8 cellular contexts compared by ENCODE assay signal in the genomic region with DNA sequence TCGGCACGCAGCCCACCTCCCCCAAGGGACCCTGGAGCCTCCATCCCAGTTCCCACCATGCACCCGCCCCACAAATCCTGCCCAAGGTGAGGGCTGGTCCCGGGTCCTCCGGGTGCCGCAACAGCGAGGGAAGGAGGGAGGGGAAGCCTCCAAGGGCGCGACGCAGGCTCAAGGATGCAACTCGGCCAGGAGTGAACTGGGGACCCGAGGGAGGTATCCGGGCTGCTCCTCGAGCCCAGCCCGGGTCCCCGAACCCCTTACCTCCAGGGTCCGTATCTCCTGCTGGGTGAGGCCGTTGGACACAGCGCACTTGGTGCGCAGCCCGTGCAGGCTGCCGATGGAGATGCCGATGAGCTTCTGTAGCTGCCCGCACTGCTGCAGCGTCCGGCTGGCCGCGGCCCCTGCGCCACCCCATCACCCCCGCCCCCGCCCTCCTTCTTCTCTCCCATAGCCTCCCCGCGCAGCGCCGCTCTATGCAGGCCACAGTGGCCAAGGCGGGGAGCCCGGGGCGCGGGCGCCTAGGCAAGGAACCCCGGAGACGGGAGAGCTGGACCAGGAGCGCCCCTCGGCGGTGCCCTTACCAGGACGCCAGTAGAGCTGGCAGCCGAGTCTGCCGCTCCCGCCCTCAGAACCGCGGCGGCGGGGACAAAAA.
DNase-seq lines count a peak whose midpoint lies in the region; ATAC-seq and TF ChIP-seq lines count a peak whose summit lies in the region.

No MANE protein-coding gene starts in this region.

- H3K4me3 Mint-ChIP-seq in CD4-positive, alpha-beta T cell, result peak overlapping the region; percentile 48
- H3K4me3 Mint-ChIP-seq in naive B cell, result peak overlapping the region in 7 of 8 donors; percentile 67 to 90 (median 76)

- no peak for TF ChIP-seq CTCF in CD4-positive, alpha-beta T cell (IDR thresholded peaks at IDR 0.05)
- TF ChIP-seq CTCF in KMS-11 (conservative IDR thresholded peaks at IDR 0.05; ENCODE audit: low read depth, low read length), result no peak
- TF ChIP-seq CTCF in GM10266 (IDR thresholded peaks at IDR 0.05; ENCODE audit: control insufficient read depth, insufficient read depth, low read depth, missing control alignments), result no peak

- H3K27ac ChIP-seq in CD4-positive, alpha-beta T cell (ENCODE audit: low read depth, low read length), result no peak overlapping the region
- H3K27ac ChIP-seq in KMS-11, result no peak overlapping the region
- no peak overlapping the region for H3K27ac ChIP-seq in effector memory CD4-positive, alpha-beta T cell (ENCODE audit: insufficient read depth, low read length, poor library complexity, severe bottlenecking)

- H3K4me3 ChIP-seq in KMS-11 (IDR thresholded peaks at IDR 0.05; ENCODE audit: insufficient read depth, low read depth, low read length), result no peak overlapping the region
- H3K4me3 ChIP-seq in effector memory CD4-positive, alpha-beta T cell (ENCODE audit: insufficient read depth, low read depth, low read length, poor library complexity, severe bottlenecking), result peak overlapping the region; percentile 29

- H3K36me3 ChIP-seq in KMS-11 (ENCODE audit: insufficient read depth), result no peaks in the 10 kb centered on the region
- no peaks in the 10 kb centered on the region for H3K36me3 ChIP-seq in effector memory CD4-positive, alpha-beta T cell (ENCODE audit: control insufficient read depth, insufficient read depth, low read length)

- no peaks in the 10 kb centered on the region for H3K9me3 ChIP-seq in CD4-positive, alpha-beta T cell (ENCODE audit: control insufficient read depth, low read length)
- no peaks in the 10 kb centered on the region for H3K9me3 ChIP-seq in effector memory CD4-positive, alpha-beta T cell (ENCODE audit: control insufficient read depth, low read length)

- intact Hi-C loops in CD4-positive, alpha-beta T cell (cut with DNase I, micrococcal nuclease), result no loop called here

- H3K79me2 ChIP-seq in KMS-11 (ENCODE audit: insufficient read depth, low read depth), result no peaks in the 10 kb centered on the region

- POLR2A ChIA-PET in CD4-positive, alpha-beta T cell (lab: Charles Lee), result no interaction called here

- H3K4me2 ChIP-seq in KMS-11, result no peak overlapping the region

- no peak for ATAC-seq in CD4-positive, alpha-beta T cell (ENCODE audit: poor library complexity)
- ATAC-seq in naive B cell (ENCODE audit: low read depth in 2 of 2), result no peak

- peaks cover 28% of the 10 kb centered on the region for H3K27me3 ChIP-seq in CD4-positive, alpha-beta T cell (ENCODE audit: control insufficient read depth, insufficient read depth, low read length)
- peaks cover 3% of the 10 kb centered on the region; the same call in 1 of the 2 replicates for H3K27me3 ChIP-seq in KMS-11 (ENCODE audit: insufficient read depth, low read depth)
- H3K27me3 ChIP-seq in effector memory CD4-positive, alpha-beta T cell (replicated peaks; ENCODE audit: control insufficient read depth, insufficient read depth, low read length, poor library complexity, severe bottlenecking), result peaks cover 16% of the 10 kb centered on the region

- H3K36me3 Mint-ChIP-seq in CD4-positive, alpha-beta T cell (ENCODE audit: low read depth), result no peaks in the 10 kb centered on the region
- peaks cover 0 to 8% of the 10 kb centered on the region in 2 donors for H3K36me3 Mint-ChIP-seq in naive B cell

- CTCF ChIA-PET in CD4-positive, alpha-beta T cell (lab: Charles Lee), result no interaction called here

- H4K20me1 ChIP-seq in KMS-11 (ENCODE audit: insufficient read depth), result no peaks in the 10 kb centered on the region

- H3K9ac ChIP-seq in KMS-11, result no peak overlapping the region

- no peaks in the 10 kb centered on the region for H3K4me1 ChIP-seq in KMS-11 (ENCODE audit: low read depth, poor library complexity, severe bottlenecking)
- H3K4me1 ChIP-seq in effector memory CD4-positive, alpha-beta T cell (ENCODE audit: control insufficient read depth, insufficient read depth, low read length, poor library complexity, severe bottlenecking), result peaks cover 9% of the 10 kb centered on the region

- no peak overlapping the region for H3K27ac Mint-ChIP-seq in CD4-positive, alpha-beta T cell
- no peak overlapping the region for H3K27ac Mint-ChIP-seq in naive B cell

- peaks cover 32% of the 10 kb centered on the region for H3K27me3 Mint-ChIP-seq in CD4-positive, alpha-beta T cell
- H3K27me3 Mint-ChIP-seq in naive B cell, result peaks cover 26 to 43% (median 31%) of the 10 kb centered on the region in 3 donors

- no peak for DNase-seq in CD4-positive, alpha-beta T cell
- no peak for DNase-seq in effector memory CD4-positive, alpha-beta T cell
- no peak for DNase-seq in naive B cell
- DNase-seq in HT-29 (ENCODE audit: low spot score), result no peak
- no peak for DNase-seq in stimulated activated naive CD4-positive, alpha-beta T cell (lab: John Stamatoyannopoulos, UW)
- no peak for DNase-seq in GM10266 (ENCODE audit: extremely low spot score)
- DNase-seq in NCI-H774 (lab: John Stamatoyannopoulos, UW), result no peak

- peaks cover 4% of the 10 kb centered on the region for H3K4me1 Mint-ChIP-seq in CD4-positive, alpha-beta T cell (ENCODE audit: low read depth)
- peaks cover 0 to 2% (median 0%) of the 10 kb centered on the region in 3 donors for H3K4me1 Mint-ChIP-seq in naive B cell

- H3K9me3 Mint-ChIP-seq in CD4-positive, alpha-beta T cell, result no peaks in the 10 kb centered on the region
- peaks cover 2 to 14% (median 4%) of the 10 kb centered on the region in 7 donors for H3K9me3 Mint-ChIP-seq in naive B cell

- H2AFZ ChIP-seq in KMS-11 (ENCODE audit: low read depth), result peak overlapping the region; percentile 61; the same call in 1 of the 2 replicates
